20 cellular contexts compared by ENCODE assay signal in genomic region chr1:212987702-212988322, GRCh38. TPM values are rescaled to one million over a fixed set of nuclear protein-coding genes. Genes with fewer than 3 reads are reported as not detected.
DNase-seq lines count a peak whose midpoint lies in the region; ATAC-seq, FAIRE-seq and TF ChIP-seq lines count a peak whose summit lies in the region.
"Had no signal": no experiment of that assay in that cellular context is flagged by ENCODE, and none has a peak within 500 bp of the region (broad histone marks: within the 10 kb centered on the region; RNA-seq: fewer than 3 reads in every experiment).

No MANE protein-coding gene starts in this region.

- H3K4me1 ChIP-seq in SK-N-SH (ENCODE audit: control insufficient read depth in 1 of 2, insufficient read depth in 2 of 2, low read depth in 1 of 2, low read length in 1 of 2) (no peaks in the 10 kb centered on the region), astrocyte (ENCODE audit: insufficient read depth, low read length) (peaks cover 6% of the 10 kb centered on the region)
- H3K4me1 ChIP-seq: tibial artery had no signal

- H4K20me1 ChIP-seq in SK-N-SH (ENCODE audit: insufficient read depth) (no peaks in the 10 kb centered on the region), astrocyte (ENCODE audit: insufficient read depth, low read length) (no peaks in the 10 kb centered on the region)

- H3K9me2 ChIP-seq in SK-N-SH: no peaks in the 10 kb centered on the region

- H2AFZ ChIP-seq in SK-N-SH (ENCODE audit: low read depth) (no peak overlapping the region), astrocyte (ENCODE audit: low read depth, low read length) (no peak overlapping the region)

- DNase-seq in SK-N-SH (no peak), astrocyte (ENCODE audit: low read depth) (peak; percentile 68), fibroblast of mammary gland (ENCODE audit: low read depth) (peak; percentile 73), SW480 (ENCODE audit: low spot score) (no peak), occipital lobe (lab: John Stamatoyannopoulos, UW) (no peak)
- DNase-seq in activated T-cell treated with anti-CD3 and anti-CD28 coated beads, Interleukin-2, amount 50 U/mL, for 1 hour: no peak
- no peak for DNase-seq in activated CD8-positive, alpha-beta memory T cell treated with anti-CD3 and anti-CD28 coated beads, Interleukin-2, amount 50 U/mL, for 48 hours
- DNase-seq: activated CD4-positive, alpha-beta T cell treated with anti-CD3 and anti-CD28 coated beads, Interleukin-2, amount 50 U/mL, for 1 hour; CD4-positive, alpha-beta memory T cell; heart right ventricle; islet precursor cell; NCI-H2029; NCI-H510A; SJCRH30; T-helper 9 cell; tibial artery had no signal

- ATAC-seq in SK-N-SH treated with all-trans-retinoic acid at 6 μM for 48 hours: peak; percentile 52
- ATAC-seq: activated naive CD4-positive, alpha-beta T cell treated with anti-CD3 and anti-CD28 coated beads, Interleukin-2, amount 50 U/mL, for 72 hours; heart right ventricle had no signal

- TF ChIP-seq CTCF in SK-N-SH (IDR thresholded peaks at IDR 0.05): no peak
- no peak for TF ChIP-seq CTCF in astrocyte (IDR thresholded peaks at IDR 0.05; ENCODE audit: insufficient read depth, low read depth, low read length)
- no peak for TF ChIP-seq CTCF in fibroblast of mammary gland (conservative IDR thresholded peaks at IDR 0.05; ENCODE audit: control insufficient read depth, insufficient read depth, low read depth, low read length)

- H3K27me3 ChIP-seq in SK-N-SH (ENCODE audit: insufficient read depth) (no peaks in the 10 kb centered on the region), astrocyte (ENCODE audit: insufficient read depth, low read length) (no peaks in the 10 kb centered on the region)
- H3K27me3 ChIP-seq: heart right ventricle, SJCRH30, tibial artery had no signal

- WGBS in SK-N-SH (ENCODE audit: low lambda C conversion rate): 68% methylated on average over 6 of the region's 6 CpGs

- peaks cover 4% of the 10 kb centered on the region for H3K36me3 Mint-ChIP-seq in astrocyte (ENCODE audit: low read depth, unreplicated experiment)
- H3K36me3 Mint-ChIP-seq: activated naive CD4-positive, alpha-beta T cell treated with anti-CD3 and anti-CD28 coated beads, Interleukin-2, amount 50 U/mL, for 72 hours had no signal

- no peak for TF ChIP-seq RAD21 in SK-N-SH (IDR thresholded peaks at IDR 0.05; ENCODE audit: low read length)

- H3K4me2 ChIP-seq in SK-N-SH (no peak overlapping the region), astrocyte (ENCODE audit: low read length) (peak overlapping the region; percentile 0)

- H3K79me2 ChIP-seq in SK-N-SH (ENCODE audit: insufficient read depth) (no peaks in the 10 kb centered on the region), astrocyte (ENCODE audit: insufficient read depth, low read length) (no peaks in the 10 kb centered on the region)

- H3K27ac ChIP-seq in SK-N-SH (ENCODE audit: low read depth in 2 of 2, low read length in 1 of 2) (no peak overlapping the region), astrocyte (ENCODE audit: low read depth, low read length) (no peak overlapping the region)
- H3K27ac ChIP-seq: 22Rv1, heart right ventricle, SJCRH30, tibial artery had no signal

- no peak overlapping the region for H3K4me3 ChIP-seq in SK-N-SH (ENCODE audit: low read depth in 2 of 2, low read length in 1 of 2)
- no peak overlapping the region for H3K4me3 ChIP-seq in astrocyte (ENCODE audit: insufficient read depth, low read depth, low read length)
- no peak overlapping the region for H3K4me3 ChIP-seq in fibroblast of mammary gland (ENCODE audit: control insufficient read depth, low read depth, low read length)
- H3K4me3 ChIP-seq: heart right ventricle, SJCRH30, tibial artery had no signal

- H3K27ac Mint-ChIP-seq in astrocyte (ENCODE audit: unreplicated experiment): peak overlapping the region; percentile 34

- no peak overlapping the region for H3K9ac ChIP-seq in SK-N-SH
- H3K9ac ChIP-seq in astrocyte (ENCODE audit: low read length): no peak overlapping the region

- peaks cover 6% of the 10 kb centered on the region for H3K27me3 Mint-ChIP-seq in astrocyte (ENCODE audit: low read depth, unreplicated experiment)
- H3K27me3 Mint-ChIP-seq: CD4-positive, alpha-beta memory T cell; central memory CD8-positive, alpha-beta T cell had no signal

- H3F3A ChIP-seq in SK-N-SH (replicated peaks; ENCODE audit: insufficient read depth): no peaks in the 10 kb centered on the region

- H3K36me3 ChIP-seq in SK-N-SH (replicated peaks in 1 of 2; ENCODE audit: control insufficient read depth in 1 of 2, insufficient read depth in 2 of 2, low read length in 1 of 2): peaks cover 11 to 37% of the 10 kb centered on the region in 2 experiments
- H3K36me3 ChIP-seq in astrocyte (ENCODE audit: insufficient read depth, low read length): peaks cover 7% of the 10 kb centered on the region

- no peaks in the 10 kb centered on the region for H3K9me3 Mint-ChIP-seq in astrocyte (ENCODE audit: unreplicated experiment)
- H3K9me3 Mint-ChIP-seq: activated naive CD4-positive, alpha-beta T cell treated with anti-CD3 and anti-CD28 coated beads, Interleukin-2, amount 50 U/mL, for 72 hours; CD4-positive, alpha-beta memory T cell; central memory CD8-positive, alpha-beta T cell had no signal

- no peak for FAIRE-seq in astrocyte (lab: Jason Lieb, UNC)

- no peaks in the 10 kb centered on the region for H3K9me3 ChIP-seq in SK-N-SH
- H3K9me3 ChIP-seq in astrocyte (ENCODE audit: insufficient read depth, low read depth, low read length): no peaks in the 10 kb centered on the region
- H3K9me3 ChIP-seq: heart right ventricle, SJCRH30, tibial artery had no signal

- CTCF ChIA-PET in SK-N-SH (lab: Yijun Ruan, JAX): interaction anchor here (0.6 to 1.7 kb wide), 3 partner anchors 20 to 58 kb away, joined by 3 read pairs; no protein-coding TSS in a partner anchor

- POLR2A ChIA-PET in SK-N-SH (lab: Yijun Ruan, JAX): no interaction called here

- no peak for TF ChIP-seq EP300 in SK-N-SH (IDR thresholded peaks at IDR 0.05; ENCODE audit: borderline replicate concordance in 1 of 2, low read depth in 1 of 2, low read length in 1 of 2)

- H3K4me1 Mint-ChIP-seq in astrocyte (ENCODE audit: low read depth, unreplicated experiment): peaks cover 3% of the 10 kb centered on the region
- H3K4me1 Mint-ChIP-seq: central memory CD8-positive, alpha-beta T cell had no signal

- no peak overlapping the region for H3K4me3 Mint-ChIP-seq in astrocyte (ENCODE audit: unreplicated experiment)
- H3K4me3 Mint-ChIP-seq: CD4-positive, alpha-beta memory T cell; central memory CD8-positive, alpha-beta T cell had no signal

TF ChIP-seq in SK-N-SH treated with all-trans-retinoic acid at 6 μM for 48 hours, 23 proteins besides CTCF, POLR2A, EP300 and RAD21 (continues in another document):
- no peak for TF ChIP-seq TSHZ2 (CRISPR knock-in tag; IDR thresholded peaks at IDR 0.05)

TF ChIP-seq in SK-N-SH, 30 proteins besides CTCF, POLR2A, EP300 and RAD21:
- TF ChIP-seq FOXJ3 (CRISPR knock-in tag; IDR thresholded peaks at IDR 0.05) (no peak), GABPA (IDR thresholded peaks at IDR 0.05; ENCODE audit: low read depth) (no peak), USF2 (IDR thresholded peaks at IDR 0.05; ENCODE audit: borderline replicate concordance, low read depth, low read length) (no peak), MEF2A (IDR thresholded peaks at IDR 0.05; ENCODE audit: borderline replicate concordance, low read depth) (no peak), TEAD4 (IDR thresholded peaks at IDR 0.05; ENCODE audit: borderline replicate concordance, insufficient read depth) (no peak)

RNA-seq across cellular contexts. Expression of gene ANGEL2, which starts 27.9 kb away (rescaled TPM):
- 14.0 and 17.8 TPM in 2 replicates for polyA plus RNA-seq in SK-N-SH (2012; rRNA removed)
- 14.7 and 15.7 TPM in 2 replicates for polyA plus RNA-seq in SK-N-SH (2012; cell fraction: cytosol; rRNA removed)
- 17.9 and 40.1 TPM in 2 replicates for polyA plus RNA-seq in SK-N-SH (2012; cell fraction: nucleus; rRNA removed)
- 21.4 and 21.6 TPM in 2 replicates for total RNA-seq in astrocyte
- 103 TPM for total RNA-seq in occipital lobe

RNA-seq across cellular contexts. Expression of gene VASH2, which starts 37.5 kb away (rescaled TPM):
- polyA plus RNA-seq in SK-N-SH (2012; rRNA removed): 0.41 and 0.55 TPM in 2 replicates
- 0.50 and 0.80 TPM in 2 replicates for polyA plus RNA-seq in SK-N-SH (2012; cell fraction: cytosol; rRNA removed)
- polyA plus RNA-seq in SK-N-SH (2012; cell fraction: nucleus; rRNA removed): 0.69 and 1.2 TPM in 2 replicates
- total RNA-seq in astrocyte (7.1 and 10.0 TPM in 2 replicates), occipital lobe (35.9 TPM)
- total RNA-seq: CD4-positive, alpha-beta memory T cell had no signal

Comparison
In these comparisons a context has a peak if more than half of its experiments do, and no peak if none do; other contexts are left out.
1. DNase-seq: peak in astrocyte (single experiment) and fibroblast of mammary gland (single experiment); none in SK-N-SH (single experiment), activated T-cell treated with anti-CD3 and anti-CD28 coated beads, Interleukin-2, amount 50 U/mL, for 1 hour (single experiment), activated CD8-positive, alpha-beta memory T cell treated with anti-CD3 and anti-CD28 coated beads, Interleukin-2, amount 50 U/mL, for 48 hours (single experiment), SW480 (single experiment) and occipital lobe (single experiment).